ENCODE assay signal across 36 cellular contexts in genomic region chr12:123003257-123003656, GRCh38.
"Had no signal": no experiment of that assay in that cellular context is flagged by ENCODE, and none has a peak within 500 bp of the region (broad histone marks: within the 10 kb centered on the region; RNA-seq: fewer than 3 reads in every experiment).

No MANE protein-coding gene starts in this region.

- H3K4me3 ChIP-seq: MG63, PC-9, SJCRH30, SK-N-MC had no signal

- H3K9me3 Mint-ChIP-seq: activated CD4-positive, alpha-beta memory T cell treated with anti-CD3 and anti-CD28 coated beads, Interleukin-2, amount 10 ng/mL, durations not matched to agents 7 days and 5 days; activated naive CD8-positive, alpha-beta T cell treated with anti-CD3 and anti-CD28 coated beads, Interleukin-2, amount 50 U/mL, for 24 hours; activated T-cell treated with anti-CD3 and anti-CD28 coated beads, Interleukin-2, amount 50 U/mL, for 24 hours; activated T-helper 2 cell treated with anti-CD3 and anti-CD28 coated beads, Interferon-gamma antibody, Interleukin-2, Interleukin-4, amounts not matched to agents 10 μg/mL and 5 μg/mL and 100 μg/mL, durations not matched to agents 14 hours and 24 hours and 36 hours; brain had no signal

- H3K4me1 ChIP-seq: SJCRH30 had no signal

- H3K27ac Mint-ChIP-seq: activated CD4-positive, alpha-beta memory T cell treated with anti-CD3 and anti-CD28 coated beads, Interleukin-2, amount 10 ng/mL, durations not matched to agents 7 days and 5 days; activated CD8-positive, alpha-beta memory T cell treated with anti-CD3 and anti-CD28 coated beads, Interleukin-2, amount 10 ng/mL, durations not matched to agents 7 days and 5 days; activated naive CD8-positive, alpha-beta T cell; activated naive CD8-positive, alpha-beta T cell treated with anti-CD3 and anti-CD28 coated beads, Interleukin-2, amount 50 U/mL, for 24 hours; activated T-cell treated with anti-CD3 and anti-CD28 coated beads, Interleukin-2, amount 50 U/mL, for 24 hours; activated T-helper 2 cell treated with anti-CD3 and anti-CD28 coated beads, Interferon-gamma antibody, Interleukin-2, Interleukin-4, amounts not matched to agents 10 μg/mL and 5 μg/mL and 100 μg/mL, durations not matched to agents 14 hours and 24 hours and 36 hours; brain had no signal

- H3K4me3 Mint-ChIP-seq: activated CD4-positive, alpha-beta memory T cell treated with anti-CD3 and anti-CD28 coated beads, Interleukin-2, amount 10 ng/mL, durations not matched to agents 7 days and 5 days; activated CD8-positive, alpha-beta memory T cell treated with anti-CD3 and anti-CD28 coated beads, Interleukin-2, amount 10 ng/mL, durations not matched to agents 7 days and 5 days; activated naive CD8-positive, alpha-beta T cell; activated naive CD8-positive, alpha-beta T cell treated with anti-CD3 and anti-CD28 coated beads, Interleukin-2, amount 50 U/mL, for 24 hours; activated T-cell treated with anti-CD3 and anti-CD28 coated beads, Interleukin-2, amount 50 U/mL, for 24 hours; brain had no signal

- H3K4me2 ChIP-seq: PC-9 had no signal

- DNase-seq: activated CD4-positive, alpha-beta memory T cell treated with anti-CD3 and anti-CD28 coated beads, Interleukin-2, amount 10 ng/mL, durations not matched to agents 7 days and 5 days; activated CD4-positive, alpha-beta T cell treated with anti-CD3 and anti-CD28 coated beads for 1 hour; activated CD4-positive, alpha-beta T cell treated with anti-CD3 and anti-CD28 coated beads for 48 hours; activated CD4-positive, CD25-positive, alpha-beta regulatory T cell; activated CD8-positive, alpha-beta memory T cell treated with anti-CD3 and anti-CD28 coated beads for 24 hours; activated CD8-positive, alpha-beta memory T cell treated with anti-CD3 and anti-CD28 coated beads, Interleukin-2, amount 10 ng/mL, durations not matched to agents 7 days and 5 days; activated gamma-delta T cell; activated naive CD4-positive, alpha-beta T cell treated with Interleukin-2 at 50 U/mL for 16 hours; activated naive CD8-positive, alpha-beta T cell treated with anti-CD3 and anti-CD28 coated beads, Interleukin-2, amount 50 U/mL, for 24 hours; activated T-cell treated with anti-CD3 and anti-CD28 coated beads, Interleukin-2, amount 50 U/mL, for 24 hours; anterior cingulate cortex; caudate nucleus; cerebellar nuclear complex; Kasumi-1; KG1; MG63; NCI-H1048; NCI-H1436 treated with DMSO at 0.1 percent for 48 hours; NCI-H1694 treated with DMSO at 0.1 percent for 48 hours; NCI-H2029; NCI-H345; NCI-H524 treated with DMSO at 0.1 percent for 48 hours; NCI-H748 treated with DMSO at 0.1 percent for 48 hours; NK-92 treated with Interleukin-12 subunit alpha and Interleukin-12 subunit beta, amount 100 ng/mL, for 24 hours; PC-9; SHP77; SJCRH30; T1000; WERI-Rb-1 had no signal

- H3K27me3 ChIP-seq: MG63, SJCRH30 had no signal

- FAIRE-seq: bronchial epithelial cell, RCC 7860 had no signal

- ATAC-seq: activated CD8-positive, alpha-beta memory T cell treated with anti-CD3 and anti-CD28 coated beads, Interleukin-2, amount 10 ng/mL, durations not matched to agents 7 days and 5 days; activated naive CD8-positive, alpha-beta T cell treated with anti-CD3 and anti-CD28 coated beads, Interleukin-2, amount 50 U/mL, for 24 hours had no signal

- H3K36me3 ChIP-seq: MG63, SJCRH30, WERI-Rb-1 had no signal

- H3K27me3 Mint-ChIP-seq: activated CD4-positive, alpha-beta memory T cell treated with anti-CD3 and anti-CD28 coated beads, Interleukin-2, amount 10 ng/mL, durations not matched to agents 7 days and 5 days; activated CD8-positive, alpha-beta memory T cell treated with anti-CD3 and anti-CD28 coated beads, Interleukin-2, amount 10 ng/mL, durations not matched to agents 7 days and 5 days; activated naive CD8-positive, alpha-beta T cell; activated naive CD8-positive, alpha-beta T cell treated with anti-CD3 and anti-CD28 coated beads, Interleukin-2, amount 50 U/mL, for 24 hours; activated T-cell treated with anti-CD3 and anti-CD28 coated beads, Interleukin-2, amount 50 U/mL, for 24 hours; brain had no signal

- H3K9me3 ChIP-seq: MG63, SJCRH30 had no signal

- H3K36me3 Mint-ChIP-seq: activated CD8-positive, alpha-beta memory T cell treated with anti-CD3 and anti-CD28 coated beads, Interleukin-2, amount 10 ng/mL, durations not matched to agents 7 days and 5 days; activated naive CD8-positive, alpha-beta T cell; brain had no signal

- H3K27ac ChIP-seq: PC-9, RWPE1, SJCRH30, SK-N-MC, WERI-Rb-1 had no signal

- H3K4me1 Mint-ChIP-seq: activated CD4-positive, alpha-beta memory T cell treated with anti-CD3 and anti-CD28 coated beads, Interleukin-2, amount 10 ng/mL, durations not matched to agents 7 days and 5 days; activated CD8-positive, alpha-beta memory T cell treated with anti-CD3 and anti-CD28 coated beads, Interleukin-2, amount 10 ng/mL, durations not matched to agents 7 days and 5 days; activated naive CD8-positive, alpha-beta T cell treated with anti-CD3 and anti-CD28 coated beads, Interleukin-2, amount 50 U/mL, for 24 hours; brain had no signal

- H2AFZ ChIP-seq: PC-9 had no signal
